ENCODE assay signal across 10 cellular contexts in genomic region chr2:67561411-67561965, GRCh38.
DNase-seq lines count a peak whose midpoint lies in the region; ATAC-seq and TF ChIP-seq lines count a peak whose summit lies in the region.
"Had no signal": no experiment of that assay in that cellular context is flagged by ENCODE, and none has a peak within 500 bp of the region (broad histone marks: within the 10 kb centered on the region; RNA-seq: fewer than 3 reads in every experiment).

No MANE protein-coding gene starts in this region.

- CTCF ChIA-PET in RWPE1 (lab: Yijun Ruan, JAX) = interaction anchor here (0.7 to 1.0 kb wide), 3 partner anchors 39 to 279 kb away, joined by 3 to 4 read pairs (median 3); no protein-coding TSS in a partner anchor

- no peaks in the 10 kb centered on the region for H3K27me3 ChIP-seq in osteoblast (ENCODE audit: insufficient read depth, low read length)
- H3K27me3 ChIP-seq: neural progenitor cell had no signal

- peaks cover 43% of the 10 kb centered on the region for H3K4me1 ChIP-seq in osteoblast (ENCODE audit: insufficient read depth, low read length)
- H3K4me1 ChIP-seq: neural progenitor cell had no signal

- H3K79me2 ChIP-seq in osteoblast (ENCODE audit: insufficient read depth, low read length) = no peaks in the 10 kb centered on the region

- DNase-seq in EH (ENCODE audit: low read depth) = peak; percentile 86
- DNase-seq in RWPE1 (ENCODE audit: low spot score) = peak; percentile 74
- peak; percentile 94 for DNase-seq in fibroblast of pulmonary artery (ENCODE audit: low read depth)
- DNase-seq in osteoblast (ENCODE audit: insufficient read length, low spot score, missing footprints) = peak; percentile 69
- DNase-seq in NAMALWA (ENCODE audit: low spot score) = no peak
- DNase-seq: effector memory CD4-positive, alpha-beta T cell had no signal

- no peak overlapping the region for H3K4me3 ChIP-seq in fibroblast of pulmonary artery (replicated peaks; ENCODE audit: low read depth, low read length)
- H3K4me3 ChIP-seq in osteoblast (ENCODE audit: insufficient read depth, low read length) = no peak overlapping the region
- H3K4me3 ChIP-seq: neural progenitor cell had no signal

- TF ChIP-seq CTCF in RWPE1 (conservative IDR thresholded peaks at IDR 0.05; ENCODE audit: low read depth) (no peak), fibroblast of pulmonary artery (IDR thresholded peaks at IDR 0.05; ENCODE audit: low read length, missing control alignments) (no peak), osteoblast (IDR thresholded peaks at IDR 0.05; ENCODE audit: extremely low read depth, low read depth, low read length) (no peak)

- H3K27ac ChIP-seq in RWPE1 (peak overlapping the region; percentile 70), osteoblast (ENCODE audit: low read depth, low read length) (peak overlapping the region; percentile 18)
- H3K27ac ChIP-seq: neural progenitor cell had no signal

- H4K20me1 ChIP-seq in osteoblast (ENCODE audit: insufficient read depth, low read length) = no peaks in the 10 kb centered on the region

- no peak for ATAC-seq in GM18498 (IDR thresholded peaks at IDR 0.05; ENCODE audit: unreplicated experiment)
- no peak for ATAC-seq in GM21423 (IDR thresholded peaks at IDR 0.05; ENCODE audit: unreplicated experiment)
- no peak for ATAC-seq in HG03097 (IDR thresholded peaks at IDR 0.05; ENCODE audit: low FRiP score, unreplicated experiment)

- H3K9me3 ChIP-seq in osteoblast (ENCODE audit: low read depth, low read length) = no peaks in the 10 kb centered on the region

- H3K4me2 ChIP-seq in osteoblast (ENCODE audit: insufficient read depth, low read length) = peak overlapping the region; percentile 18
- H3K4me2 ChIP-seq: neural progenitor cell had no signal

- POLR2A ChIA-PET in RWPE1 (lab: Yijun Ruan, JAX; ENCODE audit: low non-redundant PET) = no interaction called here

- H2AFZ ChIP-seq in osteoblast (ENCODE audit: low read length) = no peak overlapping the region
- H2AFZ ChIP-seq: neural progenitor cell had no signal

- H3K36me3 ChIP-seq in osteoblast (ENCODE audit: insufficient read depth, low read length) = no peaks in the 10 kb centered on the region
- H3K36me3 ChIP-seq: neural progenitor cell had no signal
